In genomic region chr5:80406980-80407734, GRCh38 we compare ENCODE assay signal across 8 cellular contexts. TPM values are rescaled to one million over a fixed set of nuclear protein-coding genes. Genes with fewer than 3 reads are reported as not detected.
A peak's percentile ranks its signal among the peaks of the same experiment; 100 is the strongest.
DNase-seq lines count a peak whose midpoint lies in the region; ATAC-seq and TF ChIP-seq lines count a peak whose summit lies in the region.

No MANE protein-coding gene starts in this region.

- H3K27me3 ChIP-seq in esophagus muscularis mucosa = no peaks in the 10 kb centered on the region

- H3K36me3 Mint-ChIP-seq in neural crest cell (ENCODE audit: low read depth) = peaks cover 6% of the 10 kb centered on the region

- H3K27ac ChIP-seq in VCaP (peak overlapping the region; percentile 86), esophagus muscularis mucosa (replicated peaks in 1 of 4) (peak overlapping the region; percentile 95 to 96 (median 96))

- no peaks in the 10 kb centered on the region for H3K9me3 ChIP-seq in esophagus muscularis mucosa

- H3K4me1 ChIP-seq in esophagus muscularis mucosa = peaks cover 24 to 37% (median 35%) of the 10 kb centered on the region in 4 donors

- H3K4me1 Mint-ChIP-seq in neural crest cell = peaks cover 30% of the 10 kb centered on the region

- H3K9me3 Mint-ChIP-seq in neural crest cell = no peaks in the 10 kb centered on the region

- H3K36me3 ChIP-seq in esophagus muscularis mucosa = no peaks in the 10 kb centered on the region

- intact Hi-C loops in esophagus muscularis mucosa (cut with DNase I) = loop anchor here (5.0 to 10.0 kb wide), 2 partner anchors 152 to 245 kb away; partner anchors contain the start of genes DHFR, MSH3 and SERINC5

- peak overlapping the region; percentile 92 for H3K27ac Mint-ChIP-seq in neural crest cell (ENCODE audit: unreplicated experiment)

- ATAC-seq in HG02870 (IDR thresholded peaks at IDR 0.05; ENCODE audit: unreplicated experiment) (peak; percentile 43), GM21367 (IDR thresholded peaks at IDR 0.05; ENCODE audit: unreplicated experiment) (no peak)

- 18% methylated on average over 31 of the region's 31 CpGs for WGBS in esophagus muscularis mucosa

- no peaks in the 10 kb centered on the region for H3K27me3 Mint-ChIP-seq in neural crest cell (ENCODE audit: low read depth)

- peak overlapping the region; percentile 95 for H3K4me3 Mint-ChIP-seq in neural crest cell

- TF ChIP-seq EP300 in esophagus muscularis mucosa (IDR thresholded peaks at IDR 0.05) = no peak

- no peak for TF ChIP-seq POLR2A in esophagus muscularis mucosa (IDR thresholded peaks at IDR 0.05; ENCODE audit: low read depth)

- no peak for TF ChIP-seq CTCF in VCaP (conservative IDR thresholded peaks at IDR 0.05)
- TF ChIP-seq CTCF in esophagus muscularis mucosa (IDR thresholded peaks at IDR 0.05) = no peak
- no peak for TF ChIP-seq CTCF in neural crest cell (conservative IDR thresholded peaks at IDR 0.05)

- DNase-seq in DMS 273 treated with DMSO at 0.1 percent for 48 hours (lab: John Stamatoyannopoulos, UW) (peak; percentile 60), esophagus muscularis mucosa (ENCODE audit: extremely low spot score) (no peak), neural crest cell (ENCODE audit: low read depth, low spot score) (no peak), cortex of kidney (lab: John Stamatoyannopoulos, UW) (no peak), NK-92 (lab: John Stamatoyannopoulos, UW; ENCODE audit: unreplicated experiment) (no peak)

- peak overlapping the region; percentile 59 to 95 (median 74) for H3K4me3 ChIP-seq in esophagus muscularis mucosa

RNA-seq across cellular contexts. Expression of gene ZFYVE16, which starts 0.7 kb away (rescaled TPM):
- 10 to 100 TPM; 16.8 to 40.7 (median 22.8) TPM for total RNA-seq in esophagus muscularis mucosa
- total RNA-seq in neural crest cell = 65.2 and 71.4 TPM in 2 replicates
